ENCODE assay signal across 11 cellular contexts in genomic region chr22:41481131-41481830, GRCh38. TPM values are rescaled to one million over a fixed set of nuclear protein-coding genes. Genes with fewer than 3 reads are reported as not detected.
DNase-seq lines count a peak whose midpoint lies in the region; ATAC-seq and TF ChIP-seq lines count a peak whose summit lies in the region.
"Had no signal": no experiment of that assay in that cellular context is flagged by ENCODE, and none has a peak within 500 bp of the region (broad histone marks: within the 10 kb centered on the region; RNA-seq: fewer than 3 reads in every experiment).

No MANE protein-coding gene starts in this region.

- no peak for TF ChIP-seq CTCF in chondrocyte (IDR thresholded peaks at IDR 0.05)
- TF ChIP-seq CTCF in thoracic aorta (IDR thresholded peaks at IDR 0.05): no peak

- peaks cover 58% of the 10 kb centered on the region for H3K4me1 Mint-ChIP-seq in chondrocyte (ENCODE audit: low read depth)

- no peaks in the 10 kb centered on the region for H3K36me3 Mint-ChIP-seq in chondrocyte (ENCODE audit: low read depth)

- no peaks in the 10 kb centered on the region for H3K9me3 Mint-ChIP-seq in chondrocyte (ENCODE audit: low read depth)

- DNase-seq in HT1080 (ENCODE audit: low read depth) (peak; percentile 8), chondrocyte (ENCODE audit: low spot score) (peak; percentile 66), thoracic aorta (ENCODE audit: low spot score) (peak; percentile 25), NCI-H748 (lab: John Stamatoyannopoulos, UW; ENCODE audit: unreplicated experiment) (no peak), SIG-M5 treated with dmso at 0.1 percent for 504 hours (lab: John Stamatoyannopoulos, UW; ENCODE audit: unreplicated experiment) (no peak)
- DNase-seq: activated CD8-positive, alpha-beta memory T cell treated with anti-CD3 and anti-CD28 coated beads for 24 hours; NCI-H2029 treated with DMSO at 0.1 percent for 48 hours had no signal

- no peaks in the 10 kb centered on the region for H3K9me3 ChIP-seq in thoracic aorta

- peak overlapping the region; percentile 27 for H3K4me3 ChIP-seq in thoracic aorta
- H3K4me3 ChIP-seq: SK-N-MC had no signal

- no peak overlapping the region for H3K4me3 Mint-ChIP-seq in chondrocyte (ENCODE audit: unreplicated experiment)

- H3K27me3 ChIP-seq in layer of hippocampus (ENCODE audit: control insufficient read depth, insufficient read depth, low read length) (no peaks in the 10 kb centered on the region), thoracic aorta (replicated peaks; ENCODE audit: insufficient read depth) (no peaks in the 10 kb centered on the region)

- H3K27ac Mint-ChIP-seq in chondrocyte (ENCODE audit: unreplicated experiment): peak overlapping the region; percentile 90

- H3K36me3 ChIP-seq in thoracic aorta: no peaks in the 10 kb centered on the region

- H3K27ac ChIP-seq in layer of hippocampus (ENCODE audit: low read depth, low read length) (peak overlapping the region; percentile 88), thoracic aorta (peak overlapping the region; percentile 77 to 93)
- H3K27ac ChIP-seq: SK-N-MC had no signal

- no peaks in the 10 kb centered on the region for H3K27me3 Mint-ChIP-seq in chondrocyte (ENCODE audit: low read depth)

- peaks cover 35 to 58% of the 10 kb centered on the region in 2 donors for H3K4me1 ChIP-seq in thoracic aorta (ENCODE audit: control insufficient read depth in 1 of 2, low read depth in 2 of 2)

- ATAC-seq in thoracic aorta (ENCODE audit: insufficient number of reproducible peaks, low FRiP score, low read depth): peak; percentile 37
- no peak for ATAC-seq in GM21447 (IDR thresholded peaks at IDR 0.05; ENCODE audit: unreplicated experiment)
- ATAC-seq in HG03457 (IDR thresholded peaks at IDR 0.05; ENCODE audit: unreplicated experiment): no peak

RNA-seq across cellular contexts. Expression of gene ACO2, which starts 12.4 kb away (rescaled TPM):
- total RNA-seq in HT1080 (2014; rRNA removed; shearing (Covaris generic)): 75.6 and 86.8 TPM in 2 replicates
- polyA plus RNA-seq in HT1080 (2015; cell fraction: cytosol; rRNA removed): 69.2 and 73.7 TPM in 2 replicates
- 152 and 174 TPM in 2 replicates for polyA plus RNA-seq in HT1080 (2015; cell fraction: nucleus; rRNA removed)
- total RNA-seq in chondrocyte (60.9 to 85.6 TPM (median 62.4 TPM) in 3 replicates), thoracic aorta (10 to 100 TPM; 52.1 to 57.8 TPM)

RNA-seq across cellular contexts. Expression of gene PHF5A, which starts 12.8 kb away (rescaled TPM):
- 147 and 167 TPM in 2 replicates for total RNA-seq in HT1080 (2014; rRNA removed; shearing (Covaris generic))
- 93.1 and 101 TPM in 2 replicates for polyA plus RNA-seq in HT1080 (2015; cell fraction: cytosol; rRNA removed)
- polyA plus RNA-seq in HT1080 (2015; cell fraction: nucleus; rRNA removed): 46.5 and 48.6 TPM in 2 replicates
- total RNA-seq in chondrocyte (22.5 to 32.4 TPM (median 26.8 TPM) in 3 replicates), thoracic aorta (10 to 100 TPM; 13.8 to 28.7 TPM)

RNA-seq across cellular contexts. Expression of gene TOB2, which starts 34.7 kb away (rescaled TPM):
- total RNA-seq in HT1080 (2014; rRNA removed; shearing (Covaris generic)): 14.2 and 23.8 TPM in 2 replicates
- polyA plus RNA-seq in HT1080 (2015; cell fraction: cytosol; rRNA removed): 19.7 and 22.2 TPM in 2 replicates
- polyA plus RNA-seq in HT1080 (2015; cell fraction: nucleus; rRNA removed): 24.3 and 27.7 TPM in 2 replicates
- 37.7 to 42.0 TPM (median 40.8 TPM) in 3 replicates for total RNA-seq in chondrocyte
- total RNA-seq in thoracic aorta: 10 to 100 TPM; 45.5 to 56.5 TPM

Comparison
In these comparisons a context has a peak if more than half of its experiments do, and no peak if none do; other contexts are left out.
1. DNase-seq: peak in HT1080 (single experiment), chondrocyte (single experiment) and thoracic aorta (single experiment); none in NCI-H748 (single experiment) and SIG-M5 treated with dmso at 0.1 percent for 504 hours (single experiment).